18 cellular contexts compared by ENCODE assay signal in the genomic region with DNA sequence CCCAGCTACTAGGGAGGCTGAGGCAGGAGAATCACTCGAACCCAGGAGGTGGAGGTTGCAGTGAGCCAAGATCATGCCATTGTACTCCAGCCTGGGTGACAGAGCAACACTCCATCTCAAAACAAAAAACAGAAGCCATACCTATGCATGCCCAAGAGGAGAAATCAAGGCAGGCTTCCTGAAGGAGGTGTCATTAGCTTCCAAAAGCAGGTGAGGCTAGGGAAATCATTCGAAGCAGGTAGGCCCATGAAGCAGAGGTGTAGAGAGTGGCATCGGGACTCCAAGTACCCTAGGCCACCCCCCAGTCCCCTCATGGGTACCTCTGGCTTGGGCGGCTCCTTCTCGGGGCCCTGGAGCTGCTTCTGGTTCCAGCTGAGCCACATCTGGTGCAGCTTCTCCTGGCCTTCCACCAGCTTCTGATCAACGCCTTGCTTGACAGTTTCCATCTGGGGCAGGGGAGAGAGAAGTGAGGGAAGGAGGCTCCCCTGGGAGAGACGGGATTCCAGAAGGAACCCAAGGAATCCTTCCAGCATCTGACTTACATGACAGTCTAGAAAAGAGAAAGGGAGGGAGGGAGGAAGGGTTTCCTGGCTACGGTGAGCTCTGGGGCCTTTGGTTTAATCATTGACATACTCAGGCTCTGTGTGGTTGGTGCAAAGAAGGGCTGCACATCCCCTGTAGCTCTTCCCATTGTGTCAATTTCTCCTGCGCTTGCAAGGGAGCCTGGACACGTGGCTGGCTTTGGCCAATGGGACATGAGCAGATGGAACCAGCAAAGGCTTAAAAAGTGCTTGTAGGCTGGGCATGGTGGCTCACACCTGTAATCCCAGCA. TPM values are rescaled to one million over a fixed set of nuclear protein-coding genes. Genes with fewer than 3 reads are reported as not detected.
A peak's percentile ranks its signal among the peaks of the same experiment; 100 is the strongest.
DNase-seq lines count a peak whose midpoint lies in the region; ATAC-seq and TF ChIP-seq lines count a peak whose summit lies in the region.
"Had no signal": no experiment of that assay in that cellular context is flagged by ENCODE, and none has a peak within 500 bp of the region (broad histone marks: within the 10 kb centered on the region; RNA-seq: fewer than 3 reads in every experiment).

No MANE protein-coding gene starts in this region.

- H3K27ac Mint-ChIP-seq in activated CD4-positive, alpha-beta T cell treated with anti-CD3 and anti-CD28 coated beads for 36 hours, result no peak overlapping the region

- H3K27me3 ChIP-seq in right atrium auricular region, result no peaks in the 10 kb centered on the region
- no peaks in the 10 kb centered on the region for H3K27me3 ChIP-seq in fibroblast of lung (ENCODE audit: control insufficient read depth, insufficient read depth, low read length)
- H3K27me3 ChIP-seq in liver (ENCODE audit: control insufficient read depth in 4 of 4, insufficient read depth in 4 of 4, low read length in 3 of 4), result no peaks in the 10 kb centered on the region

- H3K4me3 Mint-ChIP-seq in activated CD4-positive, alpha-beta T cell treated with anti-CD3 and anti-CD28 coated beads for 36 hours, result no peak overlapping the region

- no peaks in the 10 kb centered on the region for H4K20me1 ChIP-seq in fibroblast of lung (ENCODE audit: control insufficient read depth, extremely low read depth, insufficient read depth, low read length)

- H3K79me2 ChIP-seq in fibroblast of lung (ENCODE audit: control insufficient read depth, insufficient read depth, low read length), result no peaks in the 10 kb centered on the region

- H3K4me2 ChIP-seq in fibroblast of lung (ENCODE audit: extremely low read depth, insufficient read depth, low read length), result no peak overlapping the region
- H3K4me2 ChIP-seq: smooth muscle cell had no signal

- H3K9ac ChIP-seq in fibroblast of lung (ENCODE audit: insufficient read depth, low read length), result no peak overlapping the region
- H3K9ac ChIP-seq in liver (ENCODE audit: low read depth in 1 of 2, low read length in 2 of 2), result no peak overlapping the region

- no peak for TF ChIP-seq RAD21 in liver (IDR thresholded peaks at IDR 0.05)

- H3K27ac ChIP-seq in right atrium auricular region, result no peak overlapping the region
- H3K27ac ChIP-seq in fibroblast of lung (ENCODE audit: insufficient read depth, low read length), result peak overlapping the region; percentile 69
- peak overlapping the region in 1 of 2 donors; percentile 44 for H3K27ac ChIP-seq in liver (ENCODE audit: low read depth in 1 of 2, low read length in 2 of 2)

- TF ChIP-seq CTCF in right atrium auricular region (IDR thresholded peaks at IDR 0.05) (no peak), fibroblast of lung (conservative IDR thresholded peaks at IDR 0.05 in 1 of 2, IDR thresholded peaks at IDR 0.05 in 1 of 2; ENCODE audit: low read depth in 1 of 2, low read length in 2 of 2) (no peak), liver (IDR thresholded peaks at IDR 0.05; ENCODE audit: low read depth, low read length, missing input control) (no peak)

- H3K36me3 Mint-ChIP-seq in activated CD4-positive, alpha-beta T cell treated with anti-CD3 and anti-CD28 coated beads for 36 hours (ENCODE audit: low read depth), result peaks cover 13% of the 10 kb centered on the region

- no peaks in the 10 kb centered on the region for H3K9me3 ChIP-seq in right atrium auricular region
- no peaks in the 10 kb centered on the region for H3K9me3 ChIP-seq in fibroblast of lung (ENCODE audit: control insufficient read depth, insufficient read depth, low read depth, low read length)
- no peaks in the 10 kb centered on the region for H3K9me3 ChIP-seq in liver (ENCODE audit: control insufficient read depth in 4 of 4, low read length in 3 of 4)
- H3K9me3 ChIP-seq: Caco-2 had no signal

- no peaks in the 10 kb centered on the region for H3K4me1 ChIP-seq in right atrium auricular region
- peaks cover 5% of the 10 kb centered on the region for H3K4me1 ChIP-seq in fibroblast of lung (ENCODE audit: control insufficient read depth, extremely low read depth, insufficient read depth, low read length)
- peaks cover 0 to 18% (median 9%) of the 10 kb centered on the region in 4 donors for H3K4me1 ChIP-seq in liver (ENCODE audit: control insufficient read depth in 4 of 4, insufficient read depth in 4 of 4, low read length in 3 of 4)
- H3K4me1 ChIP-seq: Caco-2 had no signal

- H3K27me3 Mint-ChIP-seq in activated CD4-positive, alpha-beta T cell treated with anti-CD3 and anti-CD28 coated beads for 36 hours, result no peaks in the 10 kb centered on the region

- H3K4me3 ChIP-seq in right atrium auricular region, result no peak overlapping the region
- no peak overlapping the region for H3K4me3 ChIP-seq in fibroblast of lung (replicated peaks in 1 of 4; ENCODE audit: control extremely low read depth in 1 of 4, insufficient read depth in 1 of 4, low read depth in 3 of 4, low read length in 4 of 4)
- H3K4me3 ChIP-seq in liver (ENCODE audit: low read depth in 1 of 3, low read length in 3 of 3), result no peak overlapping the region
- H3K4me3 ChIP-seq: smooth muscle cell had no signal

- H3K4me1 Mint-ChIP-seq in activated CD4-positive, alpha-beta T cell treated with anti-CD3 and anti-CD28 coated beads for 36 hours, result peaks cover 12% of the 10 kb centered on the region

- CTCF ChIA-PET in activated CD4-positive, alpha-beta T cell treated with anti-CD3 and anti-CD28 coated beads for 36 hours (lab: Charles Lee), result no interaction called here

- intact Hi-C loops in Right ventricle myocardium superior (cut with DNase I), result no loop called here
- intact Hi-C loops in activated CD4-positive, alpha-beta T cell treated with anti-CD3 and anti-CD28 coated beads for 36 hours (cut with DNase I, micrococcal nuclease), result no loop called here

- ATAC-seq in Right ventricle myocardium superior (ENCODE audit: poor library complexity), result peak; percentile 75
- no peak for ATAC-seq in GM19035 (IDR thresholded peaks at IDR 0.05; ENCODE audit: unreplicated experiment)
- ATAC-seq in activated CD4-positive, alpha-beta T cell treated with anti-CD3 and anti-CD28 coated beads for 36 hours, result no peak
- ATAC-seq: left colon had no signal

- POLR2A ChIA-PET in activated CD4-positive, alpha-beta T cell treated with anti-CD3 and anti-CD28 coated beads for 36 hours (lab: Charles Lee), result no interaction called here

- no peaks in the 10 kb centered on the region for H3K9me3 Mint-ChIP-seq in activated CD4-positive, alpha-beta T cell treated with anti-CD3 and anti-CD28 coated beads for 36 hours (ENCODE audit: low read depth)

- 62% methylated on average over 10 of the region's 10 CpGs for WGBS in liver

- peak; percentile 75 for DNase-seq in Right ventricle myocardium superior
- no peak for DNase-seq in right atrium auricular region (ENCODE audit: low spot score)
- DNase-seq in fibroblast of lung (ENCODE audit: low read depth in 2 of 2), result peak in 1 of 2 donors; percentile 83
- no peak for DNase-seq in NCI-H774 (lab: John Stamatoyannopoulos, UW)
- no peak for DNase-seq in DMS79 treated with DMSO at 0.1 percent for 48 hours (lab: John Stamatoyannopoulos, UW)
- DNase-seq in activated CD4-positive, alpha-beta T cell treated with anti-CD3 and anti-CD28 coated beads for 36 hours, result no peak
- DNase-seq: anterior cingulate cortex, Caco-2, dermis blood vessel endothelial cell, left colon, SHP77 treated with DMSO at 0.1 percent for 48 hours, T-helper 9 cell had no signal

- H2AFZ ChIP-seq in fibroblast of lung (ENCODE audit: low read length), result no peak overlapping the region

- H3K36me3 ChIP-seq in right atrium auricular region (peaks cover 39% of the 10 kb centered on the region), fibroblast of lung (ENCODE audit: control insufficient read depth, insufficient read depth, low read length) (peaks cover 22% of the 10 kb centered on the region), liver (ENCODE audit: control insufficient read depth in 4 of 4, insufficient read depth in 3 of 4, low read depth in 1 of 4, low read length in 3 of 4) (peaks cover 6 to 14% (median 12%) of the 10 kb centered on the region in 4 donors)

TF ChIP-seq in liver, 16 proteins besides CTCF, POLR2A, EP300 and RAD21:
- TF ChIP-seq SP1 (IDR thresholded peaks at IDR 0.05), result peak; percentile 49
- no peak for TF ChIP-seq FOXA1 (IDR thresholded peaks at IDR 0.05)

RNA-seq across cellular contexts. Expression of a gene that starts 13.1 kb away (rescaled TPM):
- total RNA-seq in Right ventricle myocardium superior (7.4 TPM), right atrium auricular region (1 to 10 TPM; 3.0 to 7.6 TPM), fibroblast of lung (2.1 and 4.1 TPM in 2 replicates), liver (1 to 10 TPM; 2.1 to 4.6 TPM)
- polyA plus RNA-seq in fibroblast of lung (0.65 and 0.77 TPM in 2 replicates), liver (1 to 10 TPM; 6.3 to 8.6 TPM)
- 10.8 and 12.8 TPM in 2 replicates for polyA plus RNA-seq in fibroblast of lung (2012)
- polyA minus RNA-seq in fibroblast of lung (ENCODE audit: low replicate concordance), result 4.5 and 6.8 TPM in 2 replicates
- total RNA-seq in activated CD4-positive, alpha-beta T cell treated with anti-CD3 and anti-CD28 coated beads for 36 hours, result 10 to 100 TPM; 23.4 to 24.1 TPM

RNA-seq across cellular contexts. Expression of a gene that starts 22.9 kb away (rescaled TPM):
- total RNA-seq in Right ventricle myocardium superior, result 27.9 TPM
- total RNA-seq in right atrium auricular region, result 10 to 100 TPM; 23.3 to 27.2 TPM
- 157 and 191 TPM in 2 replicates for total RNA-seq in fibroblast of lung
- 133 and 151 TPM in 2 replicates for polyA plus RNA-seq in fibroblast of lung
- polyA plus RNA-seq in fibroblast of lung (2012), result 212 and 248 TPM in 2 replicates
- 81.0 and 94.5 TPM in 2 replicates for polyA minus RNA-seq in fibroblast of lung (ENCODE audit: low replicate concordance)
- 10 to 100 TPM; 22.3 to 30.2 TPM for total RNA-seq in liver
- polyA plus RNA-seq in liver, result 10 to 100 TPM; 16.9 to 19.2 TPM
- 10 to 100 TPM; 26.9 to 27.5 TPM for total RNA-seq in activated CD4-positive, alpha-beta T cell treated with anti-CD3 and anti-CD28 coated beads for 36 hours

RNA-seq across cellular contexts. Expression of a gene that starts 53.0 kb away (rescaled TPM):
- 47.6 TPM for total RNA-seq in Right ventricle myocardium superior
- total RNA-seq in right atrium auricular region, result 10 to 100 TPM; 30.5 to 51.3 TPM
- total RNA-seq in fibroblast of lung, result 9.5 and 10.1 TPM in 2 replicates
- 3.2 and 4.1 TPM in 2 replicates for polyA plus RNA-seq in fibroblast of lung
- polyA plus RNA-seq in fibroblast of lung (2012), result 0.71 and 0.72 TPM in 2 replicates
- 6.5 and 7.0 TPM in 2 replicates for polyA minus RNA-seq in fibroblast of lung (ENCODE audit: low replicate concordance)
- 10 to 100 TPM in 1 of 2 donors, 1 to 10 TPM in 1; 10.0 to 15.1 TPM for total RNA-seq in liver
- 1 to 10 TPM in 1 of 2 donors, under 1 TPM in 1; 0.25 to 4.9 TPM for polyA plus RNA-seq in liver
- total RNA-seq in activated CD4-positive, alpha-beta T cell treated with anti-CD3 and anti-CD28 coated beads for 36 hours, result 10 to 100 TPM in 1 of 2 experiments, 1 to 10 TPM in 1; 9.2 to 10.6 TPM

RNA-seq across cellular contexts. Expression of a gene that starts 58.1 kb away (rescaled TPM):
- total RNA-seq in Right ventricle myocardium superior, result not detected
- total RNA-seq in right atrium auricular region, result not detected
- not detected in 2 replicates for total RNA-seq in fibroblast of lung
- not detected in 2 replicates for polyA plus RNA-seq in fibroblast of lung
- not detected in 2 replicates for polyA plus RNA-seq in fibroblast of lung (2012)
- not detected in 2 replicates for polyA minus RNA-seq in fibroblast of lung (ENCODE audit: low replicate concordance)
- total RNA-seq in liver, result under 1 TPM; 0.05 to 0.25 TPM
- not detected for polyA plus RNA-seq in liver
- total RNA-seq in activated CD4-positive, alpha-beta T cell treated with anti-CD3 and anti-CD28 coated beads for 36 hours, result not detected
- total RNA-seq: A673, Caco-2, dermis blood vessel endothelial cell, frontal cortex, HT1080, smooth muscle cell had no signal
- polyA plus RNA-seq: smooth muscle cell had no signal
